In the genomic region with DNA sequence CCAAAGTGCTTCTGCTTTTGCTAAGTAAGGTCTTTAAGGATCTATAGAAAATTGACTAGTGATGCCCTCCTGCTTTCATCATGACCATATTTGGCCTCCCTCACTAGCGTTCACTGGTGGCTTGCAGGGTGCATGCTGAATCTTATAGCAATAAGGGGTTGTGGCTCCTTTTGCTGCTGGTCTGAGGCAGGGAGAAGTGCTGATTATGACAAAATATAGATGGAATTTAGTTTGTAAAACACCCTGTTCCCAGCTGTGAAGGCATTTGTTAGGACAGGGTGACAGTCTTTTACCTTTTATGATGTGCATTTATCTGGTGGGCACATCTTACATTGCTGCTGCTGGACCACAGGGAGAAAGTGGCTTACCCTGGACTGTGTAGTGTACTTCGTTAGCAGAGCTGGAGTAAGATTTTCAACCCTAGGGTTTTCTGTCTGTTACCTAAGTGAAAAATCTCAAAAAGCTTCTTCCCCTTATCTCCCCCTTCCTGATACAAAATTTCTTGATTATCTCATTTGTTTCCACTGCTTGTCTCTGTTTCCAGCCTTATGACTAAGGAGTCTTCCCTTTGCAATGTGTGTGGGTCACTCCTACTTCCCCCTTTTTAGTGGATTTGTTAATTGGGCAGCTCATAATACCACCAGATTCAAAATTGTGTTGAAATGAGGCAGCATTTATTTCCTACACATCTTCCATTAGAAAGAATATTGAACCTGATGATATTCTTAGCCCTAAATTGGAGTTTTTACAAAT, we compare ENCODE assay signal across 20 cellular contexts. TPM values are rescaled to one million over a fixed set of nuclear protein-coding genes. Genes with fewer than 3 reads are reported as not detected.
DNase-seq lines count a peak whose midpoint lies in the region; ATAC-seq, FAIRE-seq and TF ChIP-seq lines count a peak whose summit lies in the region.
"Had no signal": no experiment of that assay in that cellular context is flagged by ENCODE, and none has a peak within 500 bp of the region (broad histone marks: within the 10 kb centered on the region; RNA-seq: fewer than 3 reads in every experiment).

No MANE protein-coding gene starts in this region.

- no peaks in the 10 kb centered on the region for H3K9me3 Mint-ChIP-seq in endothelial cell (ENCODE audit: unreplicated experiment)
- no peaks in the 10 kb centered on the region for H3K9me3 Mint-ChIP-seq in activated T-cell treated with anti-CD3 and anti-CD28 coated beads, Interleukin-2, amount 50 U/mL, for 72 hours
- H3K9me3 Mint-ChIP-seq in activated CD8-positive, alpha-beta T cell treated with anti-CD3 and anti-CD28 coated beads, Interleukin-2, amount 10 ng/mL, durations not matched to agents 7 days and 5 days (ENCODE audit: insufficient read depth): no peaks in the 10 kb centered on the region
- H3K9me3 Mint-ChIP-seq: activated naive CD4-positive, alpha-beta T cell treated with anti-CD3 and anti-CD28 coated beads for 36 hours had no signal

- H3K4me3 Mint-ChIP-seq in endothelial cell (ENCODE audit: unreplicated experiment): peak overlapping the region; percentile 11
- no peak overlapping the region for H3K4me3 Mint-ChIP-seq in activated T-cell treated with anti-CD3 and anti-CD28 coated beads, Interleukin-2, amount 50 U/mL, for 72 hours
- no peak overlapping the region for H3K4me3 Mint-ChIP-seq in activated CD8-positive, alpha-beta T cell treated with anti-CD3 and anti-CD28 coated beads, Interleukin-2, amount 10 ng/mL, durations not matched to agents 7 days and 5 days
- H3K4me3 Mint-ChIP-seq: activated naive CD4-positive, alpha-beta T cell treated with anti-CD3 and anti-CD28 coated beads for 36 hours had no signal

- POLR2A ChIA-PET in A549 (lab: Yijun Ruan, JAX): no interaction called here
- POLR2A ChIA-PET in activated CD8-positive, alpha-beta T cell treated with anti-CD3 and anti-CD28 coated beads, Interleukin-2, amount 10 ng/mL, durations not matched to agents 7 days and 5 days (lab: Charles Lee): no interaction called here

- in situ Hi-C loops in GM13976 (cut with MboI; ENCODE audit: low sequenced_read_pairs, unreplicated experiment): no loop called here

- H3K4me1 ChIP-seq in A549 (no peaks in the 10 kb centered on the region), HUES48 (ENCODE audit: control insufficient read depth, insufficient read depth, low read length) (0 out of 2 replicates have a peak, but pooled peaks cover 3% of the 10 kb centered on the region), RWPE2 (ENCODE audit: insufficient read depth, poor library complexity, severe bottlenecking) (peaks cover 13% of the 10 kb centered on the region)
- H3K4me1 ChIP-seq: colonic mucosa, vagina had no signal

- no peak overlapping the region for H3K4me3 ChIP-seq in A549
- H3K4me3 ChIP-seq in HUES48 (ENCODE audit: low read depth, low read length): no peak overlapping the region
- no peak overlapping the region for H3K4me3 ChIP-seq in RWPE2 (ENCODE audit: severe bottlenecking)
- H3K4me3 ChIP-seq: colonic mucosa, ovary, vagina had no signal

- ATAC-seq in A549 (no peak), RWPE2 (ENCODE audit: low read depth) (no peak), HG03342 (IDR thresholded peaks at IDR 0.05; ENCODE audit: unreplicated experiment) (no peak)
- no peak for ATAC-seq in activated T-cell treated with anti-CD3 and anti-CD28 coated beads, Interleukin-2, amount 50 U/mL, for 72 hours (replicated peaks in 1 of 2)
- no peak for ATAC-seq in activated CD8-positive, alpha-beta T cell treated with anti-CD3 and anti-CD28 coated beads, Interleukin-2, amount 10 ng/mL, durations not matched to agents 7 days and 5 days
- ATAC-seq: left ventricle myocardium superior had no signal

- peak overlapping the region; percentile 20 for H3K27ac Mint-ChIP-seq in endothelial cell (ENCODE audit: unreplicated experiment)
- H3K27ac Mint-ChIP-seq in activated T-cell treated with anti-CD3 and anti-CD28 coated beads, Interleukin-2, amount 50 U/mL, for 72 hours: no peak overlapping the region
- H3K27ac Mint-ChIP-seq in activated CD8-positive, alpha-beta T cell treated with anti-CD3 and anti-CD28 coated beads, Interleukin-2, amount 10 ng/mL, durations not matched to agents 7 days and 5 days: no peak overlapping the region
- H3K27ac Mint-ChIP-seq: activated naive CD4-positive, alpha-beta T cell treated with anti-CD3 and anti-CD28 coated beads for 36 hours had no signal

- no peak overlapping the region for H3K9ac ChIP-seq in HUES48 (ENCODE audit: low read depth, low read length)

- WGBS in A549 (ENCODE audit: missing lambda C conversion rate): 94% methylated on average over 2 of the region's 2 CpGs

- TF ChIP-seq EP300 in A549 (IDR thresholded peaks at IDR 0.05): no peak

- no peak for TF ChIP-seq RAD21 in A549 (conservative IDR thresholded peaks at IDR 0.05 in 1 of 2, IDR thresholded peaks at IDR 0.05 in 1 of 2)

- H3K27me3 Mint-ChIP-seq in endothelial cell (ENCODE audit: unreplicated experiment): no peaks in the 10 kb centered on the region
- no peaks in the 10 kb centered on the region for H3K27me3 Mint-ChIP-seq in activated T-cell treated with anti-CD3 and anti-CD28 coated beads, Interleukin-2, amount 50 U/mL, for 72 hours (ENCODE audit: low read depth)
- no peaks in the 10 kb centered on the region for H3K27me3 Mint-ChIP-seq in activated CD8-positive, alpha-beta T cell treated with anti-CD3 and anti-CD28 coated beads, Interleukin-2, amount 10 ng/mL, durations not matched to agents 7 days and 5 days (ENCODE audit: low read depth)

- CTCF ChIA-PET in A549 (lab: Yijun Ruan, JAX): interaction anchor here (0.6 to 1.2 kb wide), 3 partner anchors 10 to 707 kb away, joined by 3 read pairs; no protein-coding TSS in a partner anchor
- CTCF ChIA-PET in activated CD8-positive, alpha-beta T cell treated with anti-CD3 and anti-CD28 coated beads, Interleukin-2, amount 10 ng/mL, durations not matched to agents 7 days and 5 days (lab: Charles Lee): interaction anchor here (0.6 kb wide), 1 partner anchor 300 kb away, joined by 3 read pairs; no protein-coding TSS in a partner anchor

- no peak for DNase-seq in A549 (ENCODE audit: low read depth in 1 of 2, low spot score in 1 of 2)
- no peak for DNase-seq in RWPE2 (ENCODE audit: low spot score)
- no peak for DNase-seq in endothelial cell (ENCODE audit: low spot score)
- DNase-seq in GM13976 (ENCODE audit: low spot score): no peak
- no peak for DNase-seq in activated T-cell treated with anti-CD3 and anti-CD28 coated beads, Interleukin-2, amount 50 U/mL, for 72 hours
- DNase-seq in activated CD8-positive, alpha-beta T cell treated with anti-CD3 and anti-CD28 coated beads, Interleukin-2, amount 10 ng/mL, durations not matched to agents 7 days and 5 days: no peak
- DNase-seq: activated CD4-positive, alpha-beta T cell treated with anti-CD3 and anti-CD28 coated beads for 1 hour; colonic mucosa; erythroblast; left ventricle myocardium superior; NCI-H1048; NCI-H2171; ovary; RPMI8226; stimulated activated CD4-positive, alpha-beta T cell treated with anti-CD3 and anti-CD28 coated beads, Interleukin-2, amount 100 ng/mL, for 24 hours; T-helper 2 cell had no signal

- no peak overlapping the region for H3K27ac ChIP-seq in A549
- peak overlapping the region; percentile 31 for H3K27ac ChIP-seq in HUES48 (ENCODE audit: low read depth, low read length)
- peak overlapping the region; percentile 42 for H3K27ac ChIP-seq in RWPE2 (ENCODE audit: poor library complexity, severe bottlenecking)
- H3K27ac ChIP-seq: colonic mucosa, ovary, vagina had no signal

- peaks cover 20% of the 10 kb centered on the region for H3K36me3 Mint-ChIP-seq in endothelial cell (ENCODE audit: low read depth, unreplicated experiment)
- peaks cover 2 to 17% of the 10 kb centered on the region in 2 donors for H3K36me3 Mint-ChIP-seq in activated T-cell treated with anti-CD3 and anti-CD28 coated beads, Interleukin-2, amount 50 U/mL, for 72 hours (ENCODE audit: insufficient read depth in 2 of 2)
- peaks cover 39% of the 10 kb centered on the region for H3K36me3 Mint-ChIP-seq in activated CD8-positive, alpha-beta T cell treated with anti-CD3 and anti-CD28 coated beads, Interleukin-2, amount 10 ng/mL, durations not matched to agents 7 days and 5 days (ENCODE audit: low read depth)

- no peak for FAIRE-seq in A549 (lab: Jason Lieb, UNC)

- H3K4me2 ChIP-seq in A549: no peak overlapping the region

- TF ChIP-seq CTCF in A549 (IDR thresholded peaks at IDR 0.05) (no peak), RWPE2 (IDR thresholded peaks at IDR 0.05; ENCODE audit: poor library complexity, severe bottlenecking) (no peak), endothelial cell (IDR thresholded peaks at IDR 0.05; ENCODE audit: unreplicated experiment) (no peak), GM13976 (IDR thresholded peaks at IDR 0.05; ENCODE audit: borderline replicate concordance, control extremely low read depth, extremely low read depth, insufficient read depth, missing control alignments) (no peak)

- H3K27me3 ChIP-seq in HUES48 (ENCODE audit: control insufficient read depth, insufficient read depth, low read length) (no peaks in the 10 kb centered on the region), RWPE2 (ENCODE audit: insufficient read depth, poor library complexity, severe bottlenecking) (no peaks in the 10 kb centered on the region)
- H3K27me3 ChIP-seq: colonic mucosa, ovary, vagina had no signal

- peaks cover 28% of the 10 kb centered on the region for H3K4me1 Mint-ChIP-seq in endothelial cell (ENCODE audit: unreplicated experiment)
- H3K4me1 Mint-ChIP-seq in activated T-cell treated with anti-CD3 and anti-CD28 coated beads, Interleukin-2, amount 50 U/mL, for 72 hours (ENCODE audit: low read depth): peaks cover 33% of the 10 kb centered on the region
- peaks cover 28% of the 10 kb centered on the region for H3K4me1 Mint-ChIP-seq in activated CD8-positive, alpha-beta T cell treated with anti-CD3 and anti-CD28 coated beads, Interleukin-2, amount 10 ng/mL, durations not matched to agents 7 days and 5 days (ENCODE audit: low read depth)

- no peak for TF ChIP-seq POLR2A in A549 (IDR thresholded peaks at IDR 0.05; ENCODE audit: low read length)

- H3K9me3 ChIP-seq in A549 (no peaks in the 10 kb centered on the region), HUES48 (ENCODE audit: control insufficient read depth, insufficient read depth, low read length) (no peaks in the 10 kb centered on the region), RWPE2 (ENCODE audit: severe bottlenecking) (no peaks in the 10 kb centered on the region)
- H3K9me3 ChIP-seq: colonic mucosa, ovary, vagina had no signal

- H3K36me3 ChIP-seq in HUES48 (ENCODE audit: control insufficient read depth, insufficient read depth, low read length) (peaks cover 18% of the 10 kb centered on the region), RWPE2 (ENCODE audit: low read depth) (peaks cover 41% of the 10 kb centered on the region)
- H3K36me3 ChIP-seq: colonic mucosa, ovary had no signal

RNA-seq across cellular contexts. Expression of gene RPL37A, which starts 21.2 kb away (rescaled TPM):
- 4,046 and 4,130 TPM in 2 replicates for polyA plus RNA-seq in A549 (2011; rRNA removed)
- polyA plus RNA-seq in A549 (2012; cell fraction: cytosol; rRNA removed): 1,938 and 2,074 TPM in 2 replicates
- polyA plus RNA-seq in A549 (2012; cell fraction: nucleus; rRNA removed): 702 and 1,256 TPM in 2 replicates
- 4,215 to 4,381 TPM (median 4,330 TPM) in 3 replicates for polyA plus RNA-seq in A549 (2017; fragmentation: RNase III; extraction: RNeasy Plus Mini Kit Qiagen cat#74134 plus additional on column Dnase treatment)
- 862 and 1,170 TPM in 2 replicates for polyA minus RNA-seq in A549 (2011; rRNA and poly(A)+ RNA removed)
- total RNA-seq in endothelial cell (ENCODE audit: unreplicated experiment): 2,729 TPM
- total RNA-seq in activated T-cell treated with anti-CD3 and anti-CD28 coated beads, Interleukin-2, amount 50 U/mL, for 72 hours: 1,000 to 10,000 TPM; 3,626 to 3,861 TPM
- 1,000 to 10,000 TPM; 2,232 to 2,277 TPM for total RNA-seq in activated CD8-positive, alpha-beta T cell treated with anti-CD3 and anti-CD28 coated beads, Interleukin-2, amount 10 ng/mL, durations not matched to agents 7 days and 5 days

Comparison
In these comparisons a context has a peak if more than half of its experiments do, and no peak if none do; other contexts are left out.
1. H3K27ac ChIP-seq: peak in HUES48 (single experiment) and RWPE2 (single experiment); none in A549 (0 of 2).